Comparison of ENCODE assay signal across 1 cellular context in genomic region chr1:35030338-35031102, GRCh38.
TF ChIP-seq lines count a peak whose summit lies in the region.

No MANE protein-coding gene starts in this region.

TF ChIP-seq in K562, 482 proteins besides CTCF, POLR2A, EP300 and RAD21:
- no peak for TF ChIP-seq NR2C2 (CRISPR knock-in tag; IDR thresholded peaks at IDR 0.05)
- 0 out of 2 replicates have a peak, but pooled peaks have one; percentile 8 for TF ChIP-seq NR2C2 (tag; IDR thresholded peaks at IDR 0.05)
- TF ChIP-seq NKRF (IDR thresholded peaks at IDR 0.05; ENCODE audit: borderline replicate concordance) = no peak
